16 cellular contexts compared by ENCODE assay signal in genomic region chr6:37072526-37072925, GRCh38.
DNase-seq lines count a peak whose midpoint lies in the region; ATAC-seq, FAIRE-seq and TF ChIP-seq lines count a peak whose summit lies in the region.
"Had no signal": no experiment of that assay in that cellular context is flagged by ENCODE, and none has a peak within 500 bp of the region (broad histone marks: within the 10 kb centered on the region; RNA-seq: fewer than 3 reads in every experiment).

No MANE protein-coding gene starts in this region.

- no peak overlapping the region for H2BK5ac ChIP-seq in neuronal stem cell (ENCODE audit: low read length)

- no peak overlapping the region for H4K91ac ChIP-seq in neuronal stem cell (ENCODE audit: low read depth, low read length, poor library complexity)

- H3K27ac ChIP-seq in astrocyte (ENCODE audit: low read depth, low read length) (no peak overlapping the region), neuronal stem cell (replicated peaks; ENCODE audit: low read length) (no peak overlapping the region)
- H3K27ac ChIP-seq: pancreas, Peyer's patch, suprapubic skin had no signal

- H3K4me3 ChIP-seq in astrocyte (ENCODE audit: insufficient read depth, low read depth, low read length) (no peak overlapping the region), neuronal stem cell (ENCODE audit: low read length in 2 of 2) (no peak overlapping the region)
- H3K4me3 ChIP-seq: pancreas, Peyer's patch, suprapubic skin had no signal

- H3K14ac ChIP-seq in neuronal stem cell (ENCODE audit: low read length), result no peak overlapping the region

- H2BK15ac ChIP-seq in neuronal stem cell (ENCODE audit: low read length), result no peak overlapping the region

- H3K36me3 Mint-ChIP-seq in activated CD4-positive, alpha-beta memory T cell treated with anti-CD3 and anti-CD28 coated beads, Interleukin-2, amount 10 ng/mL, durations not matched to agents 7 days and 5 days (ENCODE audit: low read depth), result no peaks in the 10 kb centered on the region
- peaks cover 1% of the 10 kb centered on the region for H3K36me3 Mint-ChIP-seq in activated CD4-positive, alpha-beta memory T cell treated with anti-CD3 and anti-CD28 coated beads for 36 hours
- no peaks in the 10 kb centered on the region for H3K36me3 Mint-ChIP-seq in astrocyte (ENCODE audit: low read depth, unreplicated experiment)

- H4K20me1 ChIP-seq in astrocyte (ENCODE audit: insufficient read depth, low read length), result no peaks in the 10 kb centered on the region

- H3K36me3 ChIP-seq in astrocyte (ENCODE audit: insufficient read depth, low read length), result no peaks in the 10 kb centered on the region
- H3K36me3 ChIP-seq in neuronal stem cell (replicated peaks in 1 of 2; ENCODE audit: control insufficient read depth in 2 of 2, insufficient read depth in 2 of 2, low read length in 2 of 2), result no peaks in the 10 kb centered on the region
- H3K36me3 ChIP-seq: pancreas, Peyer's patch, suprapubic skin had no signal

- H3K4me1 ChIP-seq in astrocyte (ENCODE audit: insufficient read depth, low read length), result peaks cover 1% of the 10 kb centered on the region
- H3K4me1 ChIP-seq in neuronal stem cell (ENCODE audit: control insufficient read depth in 2 of 2, insufficient read depth in 1 of 2, low read depth in 1 of 2, low read length in 2 of 2), result peaks cover 7 to 10% of the 10 kb centered on the region in 2 donors
- H3K4me1 ChIP-seq: pancreas, Peyer's patch had no signal

- peaks cover 2% of the 10 kb centered on the region for H3K9me3 Mint-ChIP-seq in activated CD4-positive, alpha-beta memory T cell treated with anti-CD3 and anti-CD28 coated beads, Interleukin-2, amount 10 ng/mL, durations not matched to agents 7 days and 5 days
- no peaks in the 10 kb centered on the region for H3K9me3 Mint-ChIP-seq in activated CD4-positive, alpha-beta memory T cell treated with anti-CD3 and anti-CD28 coated beads for 36 hours
- no peaks in the 10 kb centered on the region for H3K9me3 Mint-ChIP-seq in astrocyte (ENCODE audit: unreplicated experiment)
- H3K9me3 Mint-ChIP-seq: activated naive CD4-positive, alpha-beta T cell treated with anti-CD3 and anti-CD28 coated beads, Interleukin-2, amount 50 U/mL, for 72 hours had no signal

- no peak overlapping the region for H3K9ac ChIP-seq in astrocyte (ENCODE audit: low read length)
- H3K9ac ChIP-seq in neuronal stem cell (ENCODE audit: low read depth, low read length, poor library complexity), result peak overlapping the region; percentile 46

- peak overlapping the region; percentile 52 for H3K18ac ChIP-seq in neuronal stem cell (ENCODE audit: low read length)

- no peak overlapping the region for H4K8ac ChIP-seq in neuronal stem cell (ENCODE audit: low read depth, low read length)

- H2BK120ac ChIP-seq in neuronal stem cell (ENCODE audit: low read depth, low read length), result no peak overlapping the region

- H3K79me1 ChIP-seq in neuronal stem cell (ENCODE audit: low read depth, low read length), result no peaks in the 10 kb centered on the region

- no peak overlapping the region for H3K4me2 ChIP-seq in astrocyte (ENCODE audit: low read length)
- H3K4me2 ChIP-seq in neuronal stem cell (ENCODE audit: insufficient read depth, low read length, poor library complexity, severe bottlenecking), result no peak overlapping the region

- H3K4me1 Mint-ChIP-seq in activated CD4-positive, alpha-beta memory T cell treated with anti-CD3 and anti-CD28 coated beads, Interleukin-2, amount 10 ng/mL, durations not matched to agents 7 days and 5 days, result peaks cover 26% of the 10 kb centered on the region
- peaks cover 17% of the 10 kb centered on the region for H3K4me1 Mint-ChIP-seq in activated CD4-positive, alpha-beta memory T cell treated with anti-CD3 and anti-CD28 coated beads for 36 hours (ENCODE audit: low read depth)
- H3K4me1 Mint-ChIP-seq in astrocyte (ENCODE audit: low read depth, unreplicated experiment), result peaks cover 17% of the 10 kb centered on the region

- intact Hi-C loops in activated CD4-positive, alpha-beta memory T cell treated with anti-CD3 and anti-CD28 coated beads for 36 hours (cut with micrococcal nuclease), result no loop called here

- no peaks in the 10 kb centered on the region for H3K27me3 Mint-ChIP-seq in activated CD4-positive, alpha-beta memory T cell treated with anti-CD3 and anti-CD28 coated beads, Interleukin-2, amount 10 ng/mL, durations not matched to agents 7 days and 5 days
- H3K27me3 Mint-ChIP-seq in activated CD4-positive, alpha-beta memory T cell treated with anti-CD3 and anti-CD28 coated beads for 36 hours, result no peaks in the 10 kb centered on the region
- peaks cover 4% of the 10 kb centered on the region for H3K27me3 Mint-ChIP-seq in astrocyte (ENCODE audit: low read depth, unreplicated experiment)

- H2AFZ ChIP-seq in astrocyte (ENCODE audit: low read depth, low read length), result no peak overlapping the region
- no peak overlapping the region for H2AFZ ChIP-seq in neuronal stem cell (ENCODE audit: low read length)

- H2AK5ac ChIP-seq in neuronal stem cell (ENCODE audit: low read depth, low read length), result no peak overlapping the region

- FAIRE-seq in astrocyte (lab: Jason Lieb, UNC), result no peak
- FAIRE-seq: frontal cortex, pancreas, small intestine had no signal

- POLR2A ChIA-PET in activated CD4-positive, alpha-beta memory T cell treated with anti-CD3 and anti-CD28 coated beads, Interleukin-2, amount 10 ng/mL, durations not matched to agents 7 days and 5 days (lab: Charles Lee), result interaction anchor here (0.8 to 1.5 kb wide), 3 partner anchors 21 to 97 kb away, joined by 3 to 6 read pairs (median 3); partner anchors contain the start of gene PIM1
- POLR2A ChIA-PET in activated CD4-positive, alpha-beta memory T cell treated with anti-CD3 and anti-CD28 coated beads for 36 hours (lab: Charles Lee), result no interaction called here

- CTCF ChIA-PET in activated CD4-positive, alpha-beta memory T cell treated with anti-CD3 and anti-CD28 coated beads, Interleukin-2, amount 10 ng/mL, durations not matched to agents 7 days and 5 days (lab: Charles Lee), result interaction anchor here (0.8 to 1.5 kb wide), 3 partner anchors 21 to 445 kb away, joined by 4 to 6 read pairs (median 6); no protein-coding TSS in a partner anchor
- CTCF ChIA-PET in activated CD4-positive, alpha-beta memory T cell treated with anti-CD3 and anti-CD28 coated beads for 36 hours (lab: Charles Lee), result interaction anchor here (0.9 kb wide), 1 partner anchor 21 kb away, joined by 3 read pairs; no protein-coding TSS in a partner anchor

- no peak for DNase-seq in activated CD4-positive, alpha-beta memory T cell treated with anti-CD3 and anti-CD28 coated beads, Interleukin-2, amount 10 ng/mL, durations not matched to agents 7 days and 5 days
- no peak for DNase-seq in activated CD4-positive, alpha-beta memory T cell treated with anti-CD3 and anti-CD28 coated beads for 36 hours
- DNase-seq in NAMALWA (ENCODE audit: low spot score) (peak; percentile 28), astrocyte (ENCODE audit: low read depth) (no peak), neuronal stem cell (ENCODE audit: low spot score) (no peak), iPS-NIHi11 (ENCODE audit: low spot score) (no peak), activated gamma-delta T cell (lab: John Stamatoyannopoulos, UW) (no peak)
- DNase-seq: NCI-H1092 treated with DMSO at 0.1 percent for 48 hours, NCI-H446, pancreas, Peyer's patch, small intestine had no signal

- H2BK12ac ChIP-seq in neuronal stem cell (ENCODE audit: low read length), result no peak overlapping the region

- ATAC-seq in GM18907 (IDR thresholded peaks at IDR 0.05; ENCODE audit: unreplicated experiment), result no peak
- ATAC-seq: activated naive CD4-positive, alpha-beta T cell treated with anti-CD3 and anti-CD28 coated beads, Interleukin-2, amount 50 U/mL, for 72 hours had no signal

- peak overlapping the region; percentile 54 for H3K27ac Mint-ChIP-seq in activated CD4-positive, alpha-beta memory T cell treated with anti-CD3 and anti-CD28 coated beads, Interleukin-2, amount 10 ng/mL, durations not matched to agents 7 days and 5 days
- no peak overlapping the region for H3K27ac Mint-ChIP-seq in activated CD4-positive, alpha-beta memory T cell treated with anti-CD3 and anti-CD28 coated beads for 36 hours
- no peak overlapping the region for H3K27ac Mint-ChIP-seq in astrocyte (ENCODE audit: unreplicated experiment)

- no peak overlapping the region for H3K23ac ChIP-seq in neuronal stem cell (ENCODE audit: low read depth, low read length, poor library complexity)

- H3K9me3 ChIP-seq in astrocyte (ENCODE audit: insufficient read depth, low read depth, low read length) (no peaks in the 10 kb centered on the region), neuronal stem cell (replicated peaks in 1 of 2; ENCODE audit: control insufficient read depth in 2 of 2, insufficient read depth in 1 of 2, low read depth in 1 of 2, low read length in 2 of 2) (peaks cover 0 to 9% of the 10 kb centered on the region in 2 donors)
- H3K9me3 ChIP-seq: pancreas, Peyer's patch, suprapubic skin had no signal

- H3K27me3 ChIP-seq in astrocyte (ENCODE audit: insufficient read depth, low read length), result no peaks in the 10 kb centered on the region
- no peaks in the 10 kb centered on the region for H3K27me3 ChIP-seq in neuronal stem cell (ENCODE audit: control insufficient read depth in 3 of 3, insufficient read depth in 3 of 3, low read depth in 1 of 3, low read length in 3 of 3)
- H3K27me3 ChIP-seq: pancreas, Peyer's patch, suprapubic skin had no signal

- H3K4ac ChIP-seq in neuronal stem cell (ENCODE audit: low read length), result no peak overlapping the region

- WGBS in neuronal stem cell (ENCODE audit: extremely low coverage in 2 of 2, insufficient read length in 2 of 2, insufficient replicate concordance in 1 of 2), 2 donors, result no CpG with 5 or more reads among the region's 5 CpGs

- H3K79me2 ChIP-seq in astrocyte (ENCODE audit: insufficient read depth, low read length), result no peaks in the 10 kb centered on the region

- TF ChIP-seq CTCF in astrocyte (IDR thresholded peaks at IDR 0.05; ENCODE audit: insufficient read depth, low read depth, low read length), result no peak

- no peak overlapping the region for H3K4me3 Mint-ChIP-seq in activated CD4-positive, alpha-beta memory T cell treated with anti-CD3 and anti-CD28 coated beads, Interleukin-2, amount 10 ng/mL, durations not matched to agents 7 days and 5 days
- no peak overlapping the region for H3K4me3 Mint-ChIP-seq in activated CD4-positive, alpha-beta memory T cell treated with anti-CD3 and anti-CD28 coated beads for 36 hours
- peak overlapping the region; percentile 64 for H3K4me3 Mint-ChIP-seq in astrocyte (ENCODE audit: unreplicated experiment)
